Comparison of ENCODE assay signal across 1 cellular context in genomic region chr11:70580036-70580805, GRCh38.
TF ChIP-seq lines count a peak whose summit lies in the region.

No MANE protein-coding gene starts in this region.

TF ChIP-seq in H1, 55 proteins besides CTCF, POLR2A, EP300 and RAD21:
- TF ChIP-seq SIRT6 (IDR thresholded peaks at IDR 0.05; ENCODE audit: low read length) (no peak), RXRA (IDR thresholded peaks at IDR 0.05; ENCODE audit: insufficient read depth, low read depth, low read length) (no peak), RFX5 (IDR thresholded peaks at IDR 0.05; ENCODE audit: borderline replicate concordance, low read depth, low read length) (no peak), BACH1 (IDR thresholded peaks at IDR 0.05; ENCODE audit: low read length) (no peak), SIX5 (IDR thresholded peaks at IDR 0.05; ENCODE audit: low read depth, low read length) (no peak), EGR1 (IDR thresholded peaks at IDR 0.05; ENCODE audit: borderline replicate concordance, low read depth, low read length) (0 out of 2 replicates have a peak, but pooled peaks have one; percentile 10)
TF ChIP-seq in H1: peak in this region for 1.
